13 cellular contexts compared by ENCODE assay signal in the genomic region with DNA sequence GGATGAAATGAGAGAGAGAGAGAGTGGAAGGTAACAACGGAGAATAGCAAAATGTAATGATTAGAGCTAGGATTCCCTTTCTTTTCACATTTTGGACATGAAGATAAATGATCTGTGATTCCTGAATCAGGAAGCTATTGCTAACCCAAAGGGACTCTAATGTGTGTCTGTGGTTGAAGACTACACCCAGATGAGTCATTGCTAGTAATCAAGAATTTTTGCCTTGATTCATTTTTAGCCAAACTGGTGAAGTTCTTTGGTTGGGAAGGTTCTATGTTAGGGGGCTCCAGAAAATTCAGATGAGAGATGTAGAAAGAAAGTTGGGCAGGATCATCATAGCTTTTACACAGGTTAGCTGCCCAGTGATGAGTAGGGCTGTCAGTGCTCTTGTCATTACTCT.
A peak's percentile ranks its signal among the peaks of the same experiment; 100 is the strongest.
DNase-seq lines count a peak whose midpoint lies in the region; ATAC-seq and TF ChIP-seq lines count a peak whose summit lies in the region.
"Had no signal": no experiment of that assay in that cellular context is flagged by ENCODE, and none has a peak within 500 bp of the region (broad histone marks: within the 10 kb centered on the region; RNA-seq: fewer than 3 reads in every experiment).

No MANE protein-coding gene starts in this region.

- TF ChIP-seq CTCF in chondrocyte (IDR thresholded peaks at IDR 0.05) = no peak
- TF ChIP-seq CTCF in neural crest cell (conservative IDR thresholded peaks at IDR 0.05) = no peak
- TF ChIP-seq CTCF in gastrocnemius medialis (IDR thresholded peaks at IDR 0.05 in 4 of 5, conservative IDR thresholded peaks at IDR 0.05 in 1 of 5) = no peak

- no peaks in the 10 kb centered on the region for H3K27me3 Mint-ChIP-seq in chondrocyte (ENCODE audit: low read depth)
- no peaks in the 10 kb centered on the region for H3K27me3 Mint-ChIP-seq in neural crest cell (ENCODE audit: low read depth)

- DNase-seq in ELR (ENCODE audit: low read depth) = peak; percentile 92
- peak; percentile 48 for DNase-seq in NCI-H226
- DNase-seq in chondrocyte (ENCODE audit: low spot score) = no peak
- DNase-seq in neural crest cell (ENCODE audit: low read depth, low spot score) = no peak
- DNase-seq in NCI-H69 (lab: John Stamatoyannopoulos, UW) = no peak
- no peak for DNase-seq in midbrain (lab: John Stamatoyannopoulos, UW)
- no peak for DNase-seq in gastrocnemius medialis
- DNase-seq: activated gamma-delta T cell, body of pancreas, left lung, MG63 had no signal

- no peaks in the 10 kb centered on the region for H3K27me3 ChIP-seq in gastrocnemius medialis
- H3K27me3 ChIP-seq: body of pancreas, hepatocyte, left lung, MG63 had no signal

- H3K9me3 ChIP-seq in gastrocnemius medialis = no peaks in the 10 kb centered on the region
- H3K9me3 ChIP-seq: body of pancreas, left lung, MG63 had no signal

- H3K27ac Mint-ChIP-seq in chondrocyte (ENCODE audit: unreplicated experiment) = peak overlapping the region; percentile 66
- peak overlapping the region; percentile 27 for H3K27ac Mint-ChIP-seq in neural crest cell (ENCODE audit: unreplicated experiment)

- H3K36me3 Mint-ChIP-seq in chondrocyte (ENCODE audit: low read depth) (peaks cover 72% of the 10 kb centered on the region), neural crest cell (ENCODE audit: low read depth) (peaks cover 14% of the 10 kb centered on the region)

- H3K4me3 ChIP-seq in gastrocnemius medialis = no peak overlapping the region
- H3K4me3 ChIP-seq: body of pancreas, hepatocyte, left lung, MG63 had no signal

- H3K9me3 Mint-ChIP-seq in chondrocyte (ENCODE audit: low read depth) (no peaks in the 10 kb centered on the region), neural crest cell (no peaks in the 10 kb centered on the region)

- H3K27ac ChIP-seq in gastrocnemius medialis = no peak overlapping the region
- H3K27ac ChIP-seq: body of pancreas, hepatocyte, left lung had no signal

- H3K4me3 Mint-ChIP-seq in chondrocyte (ENCODE audit: unreplicated experiment) (no peak overlapping the region), neural crest cell (no peak overlapping the region)

- intact Hi-C loops in gastrocnemius medialis (cut with DNase I; ENCODE audit: low total_unique reads) = no loop called here

- no peaks in the 10 kb centered on the region for H3K36me3 ChIP-seq in gastrocnemius medialis

- no peak for ATAC-seq in HG03175 (IDR thresholded peaks at IDR 0.05; ENCODE audit: unreplicated experiment)
- no peak for ATAC-seq in gastrocnemius medialis
- ATAC-seq: body of pancreas, left lung had no signal

- in situ Hi-C loops in gastrocnemius medialis (cut with MboI; ENCODE audit: low sequenced_read_pairs in 4 of 4) = no loop called here

- TF ChIP-seq POLR2A in gastrocnemius medialis (IDR thresholded peaks at IDR 0.05) = no peak

- no peaks in the 10 kb centered on the region for H3K4me1 ChIP-seq in gastrocnemius medialis
- H3K4me1 ChIP-seq: body of pancreas, left lung had no signal

- peaks cover 60% of the 10 kb centered on the region for H3K4me1 Mint-ChIP-seq in chondrocyte (ENCODE audit: low read depth)
- H3K4me1 Mint-ChIP-seq in neural crest cell = no peaks in the 10 kb centered on the region

Comparison
In these comparisons a context has a peak if more than half of its experiments do, and no peak if none do; other contexts are left out.
1. DNase-seq: peak in ELR (single experiment) and NCI-H226 (single experiment); none in chondrocyte (single experiment), neural crest cell (single experiment), NCI-H69 (single experiment), midbrain (single experiment) and gastrocnemius medialis (0 of 2).